1 cellular context compared by ENCODE assay signal in genomic region chr12:122979001-122979907, GRCh38.
TF ChIP-seq lines count a peak whose summit lies in the region.

No MANE protein-coding gene starts in this region.

TF ChIP-seq in GM23338, 12 proteins besides CTCF, POLR2A, EP300 and RAD21 (continued from another document):
- TF ChIP-seq ZNF462 (CRISPR knock-in tag; IDR thresholded peaks at IDR 0.05), result no peak
- TF ChIP-seq POLR2AphosphoS5 (IDR thresholded peaks at IDR 0.05; ENCODE audit: low read depth), result no peak
- no peak for TF ChIP-seq EZH2 (IDR thresholded peaks at IDR 0.05; ENCODE audit: low read depth, unreplicated experiment)
- no peak for TF ChIP-seq NANOG (IDR thresholded peaks at IDR 0.05; ENCODE audit: borderline replicate concordance)
- TF ChIP-seq, protein P1, sequence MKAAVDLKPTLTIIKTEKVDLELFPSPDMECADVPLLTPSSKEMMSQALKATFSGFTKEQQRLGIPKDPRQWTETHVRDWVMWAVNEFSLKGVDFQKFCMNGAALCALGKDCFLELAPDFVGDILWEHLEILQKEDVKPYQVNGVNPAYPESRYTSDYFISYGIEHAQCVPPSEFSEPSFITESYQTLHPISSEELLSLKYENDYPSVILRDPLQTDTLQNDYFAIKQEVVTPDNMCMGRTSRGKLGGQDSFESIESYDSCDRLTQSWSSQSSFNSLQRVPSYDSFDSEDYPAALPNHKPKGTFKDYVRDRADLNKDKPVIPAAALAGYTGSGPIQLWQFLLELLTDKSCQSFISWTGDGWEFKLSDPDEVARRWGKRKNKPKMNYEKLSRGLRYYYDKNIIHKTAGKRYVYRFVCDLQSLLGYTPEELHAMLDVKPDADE (IDR thresholded peaks at IDR 0.05), result no peak
- no peak for TF ChIP-seq STAT1 (IDR thresholded peaks at IDR 0.05; ENCODE audit: unreplicated experiment)
- no peak for TF ChIP-seq EZH2phosphoT487 (IDR thresholded peaks at IDR 0.05; ENCODE audit: unreplicated experiment)
